5 cellular contexts compared by ENCODE assay signal in the genomic region with DNA sequence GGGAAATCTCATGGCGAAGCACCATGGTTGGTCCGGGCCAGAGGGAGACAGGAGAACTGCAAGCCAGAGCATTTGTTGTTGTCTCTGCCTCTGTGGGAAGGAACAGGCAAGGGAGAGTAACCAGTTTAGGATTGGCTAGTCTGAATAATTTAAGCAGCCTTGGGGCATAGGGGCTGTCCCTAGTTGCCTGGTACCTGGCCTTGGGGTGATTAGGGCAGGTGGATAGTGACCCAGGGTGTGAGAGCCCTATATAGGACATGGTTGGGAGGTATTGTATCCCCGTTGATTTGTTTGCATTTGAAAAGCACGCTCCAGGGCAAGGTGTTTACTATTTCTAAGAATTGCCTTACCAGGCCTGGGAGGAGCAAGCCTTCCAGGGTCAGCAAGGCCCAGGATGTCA. TPM values are rescaled to one million over a fixed set of nuclear protein-coding genes. Genes with fewer than 3 reads are reported as not detected.
"Had no signal": no experiment of that assay in that cellular context is flagged by ENCODE, and none has a peak within 500 bp of the region (broad histone marks: within the 10 kb centered on the region; RNA-seq: fewer than 3 reads in every experiment).

No MANE protein-coding gene starts in this region.

RNA-seq across cellular contexts. Expression of a gene that starts 25.3 kb away (rescaled TPM):
- total RNA-seq: GM23248, H1, H9, HFFc6 had no signal
- polyA plus RNA-seq: GM23248, H1 had no signal

RNA-seq across cellular contexts. Expression of a gene that starts 57.1 kb away (rescaled TPM):
- total RNA-seq: GM23248, H4, H9, HFFc6 had no signal
- polyA plus RNA-seq: GM23248 had no signal
